1 cellular context compared by ENCODE assay signal in genomic region chr10:123154943-123155505, GRCh38.
TF ChIP-seq lines count a peak whose summit lies in the region.

No MANE protein-coding gene starts in this region.

TF ChIP-seq in GM12878, 131 proteins besides CTCF, POLR2A, EP300 and RAD21 (continued from another document):
- TF ChIP-seq IKZF1 (conservative IDR thresholded peaks at IDR 0.05) (peak; percentile 11), ELK1 (IDR thresholded peaks at IDR 0.05; ENCODE audit: low read depth, low read length) (no peak), IKZF2 (IDR thresholded peaks at IDR 0.05) (peak in 1 of 2 experiments; percentile 32; a peak in 1 of 4 replicates), RELB (IDR thresholded peaks at IDR 0.05; ENCODE audit: low read depth) (no peak), MXI1 (IDR thresholded peaks at IDR 0.05; ENCODE audit: low read depth, low read length) (peak; percentile 61; the same call in 1 of the 2 replicates), ESRRA (IDR thresholded peaks at IDR 0.05; ENCODE audit: low read length) (no peak), HCFC1 (IDR thresholded peaks at IDR 0.05; ENCODE audit: low read length) (no peak), USF2 (IDR thresholded peaks at IDR 0.05; ENCODE audit: borderline replicate concordance, low read depth, low read length) (no peak)
